In the genomic region with DNA sequence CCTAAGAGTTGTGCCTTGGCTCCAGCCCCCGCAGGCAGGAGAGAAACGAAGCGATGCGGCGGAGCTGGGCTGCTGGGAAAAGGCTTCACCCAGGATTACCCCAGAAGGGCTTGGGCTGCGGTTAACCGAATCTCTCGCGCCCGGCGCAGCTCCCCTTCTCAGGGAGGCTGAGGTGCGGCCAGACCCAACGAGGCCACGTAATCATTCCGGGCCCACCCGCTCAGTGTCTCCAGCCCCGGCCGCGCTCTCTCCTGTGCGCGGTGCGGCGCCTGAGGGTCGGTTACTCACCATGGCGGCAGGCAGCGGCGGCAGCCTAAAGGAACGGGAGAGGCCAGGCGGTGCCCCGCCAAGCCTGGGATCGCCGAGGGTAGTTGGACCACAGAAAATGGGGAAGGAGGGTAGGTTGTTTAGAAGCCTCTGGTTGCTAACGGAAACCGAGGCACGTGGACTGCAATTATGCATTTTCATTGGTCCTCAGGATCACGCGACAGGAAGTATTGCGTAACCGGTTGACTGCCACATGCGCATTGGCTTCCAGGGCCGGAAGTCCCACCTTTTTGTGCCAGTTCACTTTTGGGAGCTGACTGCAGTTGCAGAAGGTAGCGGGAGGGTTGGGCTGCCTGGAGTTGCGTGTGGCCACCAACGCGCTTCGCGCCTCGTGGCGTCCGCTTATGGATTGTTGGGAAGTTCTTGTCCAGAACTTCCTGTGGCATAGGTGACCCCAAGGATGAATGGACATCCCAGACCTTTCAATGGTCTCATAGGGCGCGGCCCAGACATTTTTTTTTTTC, we compare ENCODE assay signal across 8 cellular contexts. TPM values are rescaled to one million over a fixed set of nuclear protein-coding genes. Genes with fewer than 3 reads are reported as not detected.
A peak's percentile ranks its signal among the peaks of the same experiment; 100 is the strongest.
DNase-seq lines count a peak whose midpoint lies in the region; ATAC-seq and TF ChIP-seq lines count a peak whose summit lies in the region.

A gene with protein sequence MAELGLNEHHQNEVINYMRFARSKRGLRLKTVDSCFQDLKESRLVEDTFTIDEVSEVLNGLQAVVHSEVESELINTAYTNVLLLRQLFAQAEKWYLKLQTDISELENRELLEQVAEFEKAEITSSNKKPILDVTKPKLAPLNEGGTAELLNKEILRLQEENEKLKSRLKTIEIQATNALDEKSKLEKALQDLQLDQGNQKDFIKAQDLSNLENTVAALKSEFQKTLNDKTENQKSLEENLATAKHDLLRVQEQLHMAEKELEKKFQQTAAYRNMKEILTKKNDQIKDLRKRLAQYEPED (minus strand): TSS at position 419 of the 791 bp plus-strand sequence. CDS start 128 bp downstream, at position 291.

- H3K4me1 ChIP-seq in adipocyte (ENCODE audit: control insufficient read depth, insufficient read depth, low read length) (peaks cover 13% of the 10 kb centered on the region), heart left ventricle (peaks cover 0 to 16% (median 8%) of the 10 kb centered on the region in 12 donors), trophoblast cell (ENCODE audit: control insufficient read depth in 1 of 2, insufficient read depth in 2 of 2, low read length in 2 of 2) (peaks cover 0 to 2% of the 10 kb centered on the region in 2 experiments), tibial nerve (peaks cover 0 to 24% (median 9%) of the 10 kb centered on the region in 4 donors)

- TF ChIP-seq POLR2A in heart left ventricle (IDR thresholded peaks at IDR 0.05) (peak in 1 of 2 donors; percentile 44), tibial nerve (IDR thresholded peaks at IDR 0.05) (no peak)

- H2AK5ac ChIP-seq in trophoblast cell (ENCODE audit: low read length) = no peak within 1 kb of the TSS

- H2AFZ ChIP-seq in trophoblast cell (ENCODE audit: insufficient read depth, low read length, poor library complexity) = peak within 1 kb of the TSS; percentile 92

- H3K4me2 ChIP-seq in trophoblast cell (ENCODE audit: low read length) = peak within 1 kb of the TSS; percentile 95

- H2BK5ac ChIP-seq in trophoblast cell (ENCODE audit: low read depth, low read length, poor library complexity) = no peak within 1 kb of the TSS

- no peak within 1 kb of the TSS for H3K4ac ChIP-seq in trophoblast cell (ENCODE audit: low read depth, low read length)

- no peaks in the 10 kb centered on the region for H3K79me1 ChIP-seq in trophoblast cell (ENCODE audit: low read length)

- H3K18ac ChIP-seq in trophoblast cell (ENCODE audit: low read length) = no peak within 1 kb of the TSS

- H3K9ac ChIP-seq in adipocyte (ENCODE audit: low read length) (peak within 1 kb of the TSS; percentile 84), trophoblast cell (ENCODE audit: low read length) (peak within 1 kb of the TSS; percentile 66)

- H3K9me3 ChIP-seq in adipocyte (ENCODE audit: control insufficient read depth, low read length) (no peaks in the 10 kb centered on the region), heart left ventricle (no peaks in the 10 kb centered on the region), trophoblast cell (ENCODE audit: insufficient read depth, low read depth, low read length) (no peaks in the 10 kb centered on the region), tibial nerve (no peaks in the 10 kb centered on the region)

- ATAC-seq in HG02623 (IDR thresholded peaks at IDR 0.05; ENCODE audit: unreplicated experiment) (peak; percentile 90), heart left ventricle (peak; percentile 94 to 99 (median 98))

- H3K27me3 ChIP-seq in adipocyte (replicated peaks; ENCODE audit: control insufficient read depth, insufficient read depth, low read length) (peaks cover 9% of the 10 kb centered on the region), heart left ventricle (no peaks in the 10 kb centered on the region), trophoblast cell (ENCODE audit: insufficient read depth, low read length) (no peaks in the 10 kb centered on the region), tibial nerve (no peaks in the 10 kb centered on the region)

- H4K8ac ChIP-seq in trophoblast cell (ENCODE audit: low read depth, low read length) = peak within 1 kb of the TSS; percentile 81

- H3K36me3 ChIP-seq in adipocyte (ENCODE audit: control insufficient read depth, insufficient read depth, low read length, severe bottlenecking) = peaks cover under 1% of the 10 kb centered on the region
- H3K36me3 ChIP-seq in heart left ventricle = peaks cover 0 to 7% (median under 1%) of the 10 kb centered on the region in 9 donors
- no peaks in the 10 kb centered on the region for H3K36me3 ChIP-seq in trophoblast cell (ENCODE audit: control insufficient read depth in 1 of 2, insufficient read depth in 2 of 2, low read length in 2 of 2)
- peaks cover 0 to 14% (median 0%) of the 10 kb centered on the region in 3 donors for H3K36me3 ChIP-seq in tibial nerve

- TF ChIP-seq EP300 in tibial nerve (IDR thresholded peaks at IDR 0.05) = peak; percentile 79 to 83

- WGBS in heart left ventricle, 4 donors = 3 to 10% (median 3%) methylated on average over 23 to 52 of the region's 52 CpGs
- no CpG with 5 or more reads among the region's 52 CpGs for WGBS in trophoblast cell (ENCODE audit: extremely low coverage, insufficient coverage, insufficient read length)
- WGBS in tibial nerve, 2 donors = 3% methylated on average over 40 to 52 of the region's 52 CpGs

- H3K27ac ChIP-seq in heart left ventricle (peak within 1 kb of the TSS in 7 of 12 donors; percentile 17 to 53 (median 38)), trophoblast cell (ENCODE audit: low read depth, low read length) (no peak within 1 kb of the TSS), tibial nerve (peak within 1 kb of the TSS in 2 of 4 donors; percentile 60 to 66)

- H3K4me3 ChIP-seq in adipocyte (ENCODE audit: low read length) = peak within 1 kb of the TSS; percentile 88
- H3K4me3 ChIP-seq in heart left ventricle = peak within 1 kb of the TSS; percentile 67 to 98 (median 86)
- peak within 1 kb of the TSS; percentile 89 for H3K4me3 ChIP-seq in trophoblast cell (ENCODE audit: low read depth, low read length)
- peak within 1 kb of the TSS; percentile 77 to 93 (median 88) for H3K4me3 ChIP-seq in tibial nerve

- TF ChIP-seq CTCF in heart left ventricle (IDR thresholded peaks at IDR 0.05) (no peak), tibial nerve (IDR thresholded peaks at IDR 0.05) (peak in 1 of 5 experiments; percentile 34)

- H3K14ac ChIP-seq in trophoblast cell (ENCODE audit: low read length) = no peak within 1 kb of the TSS

- no peak within 1 kb of the TSS for H3K23ac ChIP-seq in trophoblast cell (ENCODE audit: low read length)

- H2BK12ac ChIP-seq in trophoblast cell (ENCODE audit: low read length) = no peak within 1 kb of the TSS

- intact Hi-C loops in heart left ventricle (cut with DNase I) = loop anchor here in 3 of 10 donors (5.0 to 10.0 kb wide), 2 partner anchors 233 to 235 kb away; no protein-coding TSS in a partner anchor

- H3K79me2 ChIP-seq in trophoblast cell (ENCODE audit: control insufficient read depth, insufficient read depth, low read length, poor library complexity) = no peaks in the 10 kb centered on the region

- DNase-seq in GM03348 (ENCODE audit: low spot score) (peak; percentile 95), NCI-H1417 treated with DMSO at 0.1 percent for 48 hours (lab: John Stamatoyannopoulos, UW) (peak; percentile 47), SW480 (ENCODE audit: low spot score) (peak; percentile 97), adipocyte (ENCODE audit: low read depth) (peak; percentile 98), heart left ventricle (peak; percentile 90 to 95 (median 93)), trophoblast cell (peak; percentile 94 to 99), tibial nerve (ENCODE audit: low spot score in 2 of 2) (peak; percentile 93 to 97)

- no peak within 1 kb of the TSS for H2BK120ac ChIP-seq in trophoblast cell (ENCODE audit: insufficient read depth, low read length, poor library complexity)

- peak within 1 kb of the TSS; percentile 20 for H4K12ac ChIP-seq in trophoblast cell (ENCODE audit: low read depth, low read length)

- H4K91ac ChIP-seq in trophoblast cell (ENCODE audit: low read depth, low read length) = no peak within 1 kb of the TSS

RNA-seq across cellular contexts. Expression of the gene that starts here (rescaled TPM):
- total RNA-seq in heart left ventricle = 10 to 100 TPM in 2 of 9 donors, 1 to 10 TPM in 7; 6.7 to 13.0 (median 8.8) TPM
- 10 to 100 TPM in 1 of 2 donors, 1 to 10 TPM in 1; 1.7 to 13.1 TPM for polyA plus RNA-seq in heart left ventricle
- polyA plus RNA-seq in trophoblast cell (2013) = 12.4 and 12.8 TPM in 2 replicates
- 10 to 100 TPM; 12.6 to 32.2 (median 21.3) TPM for total RNA-seq in tibial nerve

Comparison
In these comparisons a context has a peak if more than half of its experiments do, and no peak if none do; other contexts are left out.
1. DNase-seq: peak in every context shown above with its lines; median percentile 98 in adipocyte; 97 in SW480; 96 in trophoblast cell; 95 in GM03348; 95 in tibial nerve; 93 in heart left ventricle; 47 in NCI-H1417 treated with DMSO at 0.1 percent for 48 hours.